Comparison of ENCODE assay signal across 8 cellular contexts in genomic region chr9:122159925-122160246, GRCh38. TPM values are rescaled to one million over a fixed set of nuclear protein-coding genes. Genes with fewer than 3 reads are reported as not detected.
DNase-seq lines count a peak whose midpoint lies in the region; TF ChIP-seq lines count a peak whose summit lies in the region.

No MANE protein-coding gene starts in this region.

- TF ChIP-seq CTCF in Caco-2 (IDR thresholded peaks at IDR 0.05; ENCODE audit: insufficient read depth in 1 of 2, low read depth in 1 of 2, low read length in 1 of 2, severe bottlenecking in 1 of 2, unreplicated experiment in 1 of 2) (no peak), endodermal cell (conservative IDR thresholded peaks at IDR 0.05) (no peak), ovary (IDR thresholded peaks at IDR 0.05) (peak in 1 of 3 donors; percentile 3)

- H3K9me3 ChIP-seq in Caco-2 (0 out of 2 replicates have a peak, but pooled peaks cover 6% of the 10 kb centered on the region), NT2/D1 (ENCODE audit: insufficient read depth, low read length) (peaks cover 12% of the 10 kb centered on the region), endodermal cell (ENCODE audit: control insufficient read depth, low read length) (peaks cover 8% of the 10 kb centered on the region), ovary (no peaks in the 10 kb centered on the region)

- H3K4me1 Mint-ChIP-seq in Caco-2 (ENCODE audit: low read depth, unreplicated experiment) (peaks cover 6% of the 10 kb centered on the region), endodermal cell (peaks cover 8% of the 10 kb centered on the region)

- no peak for DNase-seq in Caco-2
- DNase-seq in NT2/D1 (ENCODE audit: low read depth, low spot score), result no peak
- DNase-seq in endodermal cell, result no peak
- no peak for DNase-seq in ovary
- DNase-seq in stimulated activated CD4-positive, alpha-beta T cell treated with anti-CD3 and anti-CD28 coated beads, Interleukin-2, amount 100 ng/mL, for 24 hours, result no peak
- DNase-seq in effector CD4-positive, alpha-beta T cell, result no peak
- DNase-seq in cerebellar nuclear complex (lab: John Stamatoyannopoulos, UW), result no peak
- no peak for DNase-seq in A172 (ENCODE audit: low spot score)

- TF ChIP-seq POLR2A in ovary (IDR thresholded peaks at IDR 0.05), result no peak

- H3K4me3 Mint-ChIP-seq in Caco-2 (ENCODE audit: unreplicated experiment), result peak overlapping the region; percentile 98
- H3K4me3 Mint-ChIP-seq in endodermal cell, result peak overlapping the region; percentile 92

- H3K27me3 ChIP-seq in Caco-2 (replicated peaks; ENCODE audit: control insufficient read depth, insufficient read depth, low read length) (no peaks in the 10 kb centered on the region), NT2/D1 (ENCODE audit: insufficient read depth, insufficient read length) (no peaks in the 10 kb centered on the region), endodermal cell (ENCODE audit: control insufficient read depth, insufficient read depth, low read length, poor library complexity, severe bottlenecking) (peaks cover 19% of the 10 kb centered on the region), ovary (no peaks in the 10 kb centered on the region)

- H3K4me1 ChIP-seq in Caco-2 (0 out of 2 replicates have a peak, but pooled peaks cover 3% of the 10 kb centered on the region), NT2/D1 (ENCODE audit: insufficient read depth, insufficient read length) (no peaks in the 10 kb centered on the region), endodermal cell (ENCODE audit: control insufficient read depth, insufficient read depth, low read length) (no peaks in the 10 kb centered on the region), ovary (ENCODE audit: insufficient read depth) (peaks cover 4% of the 10 kb centered on the region)

- no peak overlapping the region for H3K9ac ChIP-seq in NT2/D1 (ENCODE audit: insufficient read length, low read depth)
- H3K9ac ChIP-seq in endodermal cell (ENCODE audit: extremely low read depth, low read length, poor library complexity, severe bottlenecking), result no peak overlapping the region

- H3K27ac Mint-ChIP-seq in Caco-2 (ENCODE audit: unreplicated experiment) (peak overlapping the region; percentile 99), endodermal cell (peak overlapping the region; percentile 95)

- intact Hi-C loops in Caco-2 (cut with micrococcal nuclease; ENCODE audit: unreplicated experiment) (loop anchor here (1.0 to 2.0 kb wide), 3 partner anchors 19 to 105 kb away; no protein-coding TSS in a partner anchor), ovary (cut with DNase I) (no loop called here)

- H3K27me3 Mint-ChIP-seq in Caco-2 (ENCODE audit: insufficient read depth, unreplicated experiment) (no peaks in the 10 kb centered on the region), endodermal cell (ENCODE audit: insufficient read depth) (peaks cover 21% of the 10 kb centered on the region)

- H3K36me3 Mint-ChIP-seq in Caco-2 (ENCODE audit: insufficient read depth, unreplicated experiment) (peaks cover 12% of the 10 kb centered on the region), endodermal cell (ENCODE audit: low read depth) (peaks cover 1% of the 10 kb centered on the region)

- H3K27ac ChIP-seq in endodermal cell (ENCODE audit: low read depth, low read length), result no peak overlapping the region
- no peak overlapping the region for H3K27ac ChIP-seq in ovary

- TF ChIP-seq EP300 in ovary (IDR thresholded peaks at IDR 0.05), result no peak

- H3K9me3 Mint-ChIP-seq in Caco-2 (ENCODE audit: unreplicated experiment) (no peaks in the 10 kb centered on the region), endodermal cell (peaks cover 12% of the 10 kb centered on the region)

- POLR2A ChIA-PET in Caco-2 (lab: Charles Lee), result interaction anchor here (0.7 to 1.2 kb wide), 2 partner anchors 9 to 105 kb away, joined by 4 read pairs; partner anchors contain the start of genes MRRF and RBM18

- CTCF ChIA-PET in Caco-2 (lab: Charles Lee), result no interaction called here

- H3K4me3 ChIP-seq in Caco-2 (ENCODE audit: low read depth, low read length) (peak overlapping the region; percentile 2; the same call in 1 of the 2 replicates), NT2/D1 (ENCODE audit: insufficient read length, low read depth) (peak overlapping the region; percentile 13), endodermal cell (ENCODE audit: low read length) (peak overlapping the region; percentile 87), ovary (peak overlapping the region; percentile 99)

- 45% methylated on average over 6 of the region's 6 CpGs; no CpG with 5 or more reads in 1 of the 2 experiments for WGBS in endodermal cell (ENCODE audit: insufficient coverage in 1 of 2, insufficient read length in 1 of 2), 2 experiments
- 4 to 10% (median 10%) methylated on average over 6 of the region's 6 CpGs for WGBS in ovary, 3 donors

- no TSS peak for BruUV-seq in Caco-2 (replicated peaks; lab: Mats Ljungman, UMichigan)

- peaks cover 1% of the 10 kb centered on the region; the same call in 1 of the 2 replicates for H3K36me3 ChIP-seq in Caco-2 (ENCODE audit: control insufficient read depth, insufficient read depth, low read length)
- peaks cover 3% of the 10 kb centered on the region for H3K36me3 ChIP-seq in NT2/D1 (ENCODE audit: insufficient read depth, insufficient read length, low read length)
- no peaks in the 10 kb centered on the region for H3K36me3 ChIP-seq in endodermal cell (ENCODE audit: control insufficient read depth, insufficient read depth, low read length)
- H3K36me3 ChIP-seq in ovary, result no peaks in the 10 kb centered on the region

RNA-seq across cellular contexts. Expression of gene MORN5, which starts 0.2 kb away (rescaled TPM):
- total RNA-seq in Caco-2 (2022), result not detected in 2 replicates
- total RNA-seq in endodermal cell, result under 1 TPM in 1 of 2 donors, not detected in 1; 0.81 TPM
- polyA plus RNA-seq in endodermal cell (2013, experiment 1 of 2), result 0.71 TPM
- polyA plus RNA-seq in endodermal cell (2013, experiment 2 of 2), result 0.58 TPM
- total RNA-seq in ovary, result 10 to 100 TPM in 1 of 7 donors, 1 to 10 TPM in 2, under 1 TPM in 2, not detected in 2; 0.63 to 25.4 (median 1.6) TPM
- 1 to 10 TPM in 1 of 2 donors, under 1 TPM in 1; 0.86 to 3.0 TPM for polyA plus RNA-seq in ovary
- total RNA-seq in A172 (2014; rRNA removed; shearing (Covaris generic)), result not detected in 2 replicates

RNA-seq across cellular contexts. Expression of gene NDUFA8, which starts 0.3 kb away (rescaled TPM):
- total RNA-seq in Caco-2 (2022) (58.0 and 63.5 TPM in 2 replicates), endodermal cell (10 to 100 TPM; 65.8 to 67.8 TPM), ovary (10 to 100 TPM; 17.2 to 37.6 (median 32.0) TPM)
- 83.6 TPM for polyA plus RNA-seq in endodermal cell (2013, experiment 1 of 2)
- polyA plus RNA-seq in endodermal cell (2013, experiment 2 of 2), result 79.7 TPM
- 10 to 100 TPM; 49.8 to 88.0 TPM for polyA plus RNA-seq in ovary
- total RNA-seq in A172 (2014; rRNA removed; shearing (Covaris generic)), result 144 and 168 TPM in 2 replicates

Comparison
In these comparisons a context has a peak if more than half of its experiments do, and no peak if none do; other contexts are left out.
1. H3K4me3 ChIP-seq: peak in every context shown above with its lines; median percentile 99 in ovary; 87 in endodermal cell; 13 in NT2/D1; 2 in Caco-2.